Comparison of ENCODE assay signal across 8 cellular contexts in the genomic region with DNA sequence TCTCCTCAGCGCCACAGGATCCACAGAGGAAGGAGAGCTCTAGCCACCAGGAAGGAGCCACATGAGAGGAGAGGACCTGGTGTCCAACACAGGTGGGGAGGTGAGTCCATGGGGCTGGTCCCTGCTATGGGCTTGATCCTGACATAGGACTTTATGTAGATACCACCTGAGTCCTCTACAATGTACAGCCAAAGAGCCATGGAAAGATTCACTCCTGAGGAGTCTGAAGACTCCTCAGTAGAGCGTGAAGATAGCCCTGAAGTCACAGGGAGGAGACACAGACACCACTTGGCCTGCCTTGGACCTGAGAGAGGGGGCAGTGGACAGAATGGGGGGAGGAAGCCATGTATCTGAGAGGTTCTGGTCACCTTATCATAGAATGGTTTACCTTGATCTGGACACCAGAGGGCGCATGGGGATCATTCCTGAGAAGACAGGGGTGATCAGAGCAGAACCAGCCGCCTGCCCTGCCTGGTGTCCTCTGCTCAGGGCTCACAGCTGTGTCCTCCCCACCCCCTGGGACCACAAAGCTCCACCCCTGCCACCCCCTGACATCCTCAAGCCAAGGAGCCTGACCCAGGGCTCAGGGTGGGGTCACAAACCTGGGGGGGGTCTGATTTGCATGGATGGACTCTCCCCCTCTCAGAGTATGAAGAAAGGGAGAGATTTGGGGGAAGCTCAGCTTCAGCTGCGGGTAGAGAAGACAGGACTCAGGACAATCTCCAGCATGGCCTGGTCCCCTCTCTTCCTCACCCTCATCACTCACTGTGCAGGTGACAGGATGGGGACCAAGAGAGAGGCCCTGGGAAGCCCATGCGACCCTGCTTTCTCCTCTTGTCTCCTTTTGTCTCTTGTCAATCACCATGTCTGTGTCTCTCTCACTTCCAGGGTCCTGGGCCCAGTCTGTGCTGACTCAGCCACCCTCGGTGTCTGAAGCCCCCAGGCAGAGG.
DNase-seq lines count a peak whose midpoint lies in the region; ATAC-seq, FAIRE-seq and TF ChIP-seq lines count a peak whose summit lies in the region.

No MANE protein-coding gene starts in this region.

- H3K4me3 Mint-ChIP-seq in glutamatergic neuron (ENCODE audit: unreplicated experiment), result no peak overlapping the region

- peaks cover 19% of the 10 kb centered on the region for H3K36me3 Mint-ChIP-seq in glutamatergic neuron (ENCODE audit: unreplicated experiment)

- peak; percentile 72 for TF ChIP-seq CTCF in glutamatergic neuron (IDR thresholded peaks at IDR 0.05; ENCODE audit: partially characterized antibody, unreplicated experiment)

- DNase-seq in ELF-1 (ENCODE audit: low read depth, low spot score) (peak; percentile 32), HTR-8/SVneo (ENCODE audit: insufficient read length, low spot score) (peak; percentile 44), RPMI8226 (peak; percentile 63), glutamatergic neuron (peak; percentile 78), retina (peak; percentile 49)
- peak; percentile 12 for DNase-seq in activated effector memory CD4-positive, alpha-beta T cell treated with Interleukin-2 at 50 U/mL for 16 hours

- peaks cover 4% of the 10 kb centered on the region for H3K4me1 Mint-ChIP-seq in glutamatergic neuron (ENCODE audit: low read depth, unreplicated experiment)

- peaks cover 3% of the 10 kb centered on the region for H3K9me3 Mint-ChIP-seq in glutamatergic neuron (ENCODE audit: unreplicated experiment)

- ATAC-seq in HG03565 (IDR thresholded peaks at IDR 0.05; ENCODE audit: unreplicated experiment) (no peak), GM21825 (IDR thresholded peaks at IDR 0.05; ENCODE audit: unreplicated experiment) (no peak)

- no peak overlapping the region for H3K27ac Mint-ChIP-seq in glutamatergic neuron (ENCODE audit: unreplicated experiment)

- FAIRE-seq in HTR-8/SVneo (lab: Jason Lieb, UNC), result no peak

- peaks cover 10% of the 10 kb centered on the region for H3K27me3 Mint-ChIP-seq in glutamatergic neuron (ENCODE audit: unreplicated experiment)

Comparison
In these comparisons a context has a peak if more than half of its experiments do, and no peak if none do; other contexts are left out.
1. DNase-seq: peak in every context shown above with its lines; median percentile 78 in glutamatergic neuron; 63 in RPMI8226; 49 in retina; 44 in HTR-8/SVneo; 32 in ELF-1; 12 in activated effector memory CD4-positive, alpha-beta T cell treated with Interleukin-2 at 50 U/mL for 16 hours.